1 cellular context compared by ENCODE assay signal in the genomic region with DNA sequence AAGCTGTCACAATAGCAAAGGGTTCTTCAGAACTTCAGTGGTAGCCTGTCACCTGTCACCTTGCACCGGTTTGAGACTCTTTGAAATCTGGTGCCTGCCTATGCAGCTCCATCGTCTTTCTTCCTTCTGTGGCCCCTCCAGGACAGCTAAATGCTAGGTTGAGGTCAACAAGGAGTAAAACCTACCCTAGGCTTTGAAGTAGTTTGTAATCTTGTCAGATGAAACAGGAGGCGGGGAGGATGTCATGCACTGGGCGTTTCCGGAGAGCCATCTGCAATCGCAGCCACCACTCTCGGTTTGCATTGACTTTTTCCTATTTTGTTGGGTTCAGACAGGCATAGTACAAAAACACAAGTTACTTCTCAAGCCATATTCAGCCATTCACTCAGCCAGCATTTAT.
TF ChIP-seq lines count a peak whose summit lies in the region.

No MANE protein-coding gene starts in this region.

TF ChIP-seq in HCT116, 20 proteins besides CTCF, POLR2A, EP300 and RAD21:
- no peak for TF ChIP-seq CEBPB (IDR thresholded peaks at IDR 0.05; ENCODE audit: low read depth)
- TF ChIP-seq EGR1 (IDR thresholded peaks at IDR 0.05; ENCODE audit: low read depth) = no peak
- TF ChIP-seq EZH2phosphoT487 (IDR thresholded peaks at IDR 0.05; ENCODE audit: borderline replicate concordance) = no peak
- no peak for TF ChIP-seq SRF (IDR thresholded peaks at IDR 0.05; ENCODE audit: low read depth)
- TF ChIP-seq, protein P1, sequence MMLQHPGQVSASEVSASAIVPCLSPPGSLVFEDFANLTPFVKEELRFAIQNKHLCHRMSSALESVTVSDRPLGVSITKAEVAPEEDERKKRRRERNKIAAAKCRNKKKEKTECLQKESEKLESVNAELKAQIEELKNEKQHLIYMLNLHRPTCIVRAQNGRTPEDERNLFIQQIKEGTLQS (IDR thresholded peaks at IDR 0.05) = no peak
- TF ChIP-seq EZH2 (IDR thresholded peaks at IDR 0.05) = no peak
- no peak for TF ChIP-seq ELF1 (IDR thresholded peaks at IDR 0.05; ENCODE audit: borderline replicate concordance, low read depth)
- TF ChIP-seq, protein P2, sequence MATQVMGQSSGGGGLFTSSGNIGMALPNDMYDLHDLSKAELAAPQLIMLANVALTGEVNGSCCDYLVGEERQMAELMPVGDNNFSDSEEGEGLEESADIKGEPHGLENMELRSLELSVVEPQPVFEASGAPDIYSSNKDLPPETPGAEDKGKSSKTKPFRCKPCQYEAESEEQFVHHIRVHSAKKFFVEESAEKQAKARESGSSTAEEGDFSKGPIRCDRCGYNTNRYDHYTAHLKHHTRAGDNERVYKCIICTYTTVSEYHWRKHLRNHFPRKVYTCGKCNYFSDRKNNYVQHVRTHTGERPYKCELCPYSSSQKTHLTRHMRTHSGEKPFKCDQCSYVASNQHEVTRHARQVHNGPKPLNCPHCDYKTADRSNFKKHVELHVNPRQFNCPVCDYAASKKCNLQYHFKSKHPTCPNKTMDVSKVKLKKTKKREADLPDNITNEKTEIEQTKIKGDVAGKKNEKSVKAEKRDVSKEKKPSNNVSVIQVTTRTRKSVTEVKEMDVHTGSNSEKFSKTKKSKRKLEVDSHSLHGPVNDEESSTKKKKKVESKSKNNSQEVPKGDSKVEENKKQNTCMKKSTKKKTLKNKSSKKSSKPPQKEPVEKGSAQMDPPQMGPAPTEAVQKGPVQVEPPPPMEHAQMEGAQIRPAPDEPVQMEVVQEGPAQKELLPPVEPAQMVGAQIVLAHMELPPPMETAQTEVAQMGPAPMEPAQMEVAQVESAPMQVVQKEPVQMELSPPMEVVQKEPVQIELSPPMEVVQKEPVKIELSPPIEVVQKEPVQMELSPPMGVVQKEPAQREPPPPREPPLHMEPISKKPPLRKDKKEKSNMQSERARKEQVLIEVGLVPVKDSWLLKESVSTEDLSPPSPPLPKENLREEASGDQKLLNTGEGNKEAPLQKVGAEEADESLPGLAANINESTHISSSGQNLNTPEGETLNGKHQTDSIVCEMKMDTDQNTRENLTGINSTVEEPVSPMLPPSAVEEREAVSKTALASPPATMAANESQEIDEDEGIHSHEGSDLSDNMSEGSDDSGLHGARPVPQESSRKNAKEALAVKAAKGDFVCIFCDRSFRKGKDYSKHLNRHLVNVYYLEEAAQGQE (IDR thresholded peaks at IDR 0.05; ENCODE audit: low read depth) = no peak
- no peak for TF ChIP-seq JUND (IDR thresholded peaks at IDR 0.05)
- TF ChIP-seq ZNF274 (IDR thresholded peaks at IDR 0.05; ENCODE audit: low read depth, low read length) = no peak
- TF ChIP-seq CBX3 (IDR thresholded peaks at IDR 0.05; ENCODE audit: low read depth) = no peak
- no peak for TF ChIP-seq SP1 (IDR thresholded peaks at IDR 0.05; ENCODE audit: low read depth)
- TF ChIP-seq SIN3A (IDR thresholded peaks at IDR 0.05; ENCODE audit: low read depth) = no peak
- TF ChIP-seq YY1 (IDR thresholded peaks at IDR 0.05; ENCODE audit: extremely low read depth, insufficient replicate concordance, low read depth, low read length) = no peak
- TF ChIP-seq, protein P3, sequence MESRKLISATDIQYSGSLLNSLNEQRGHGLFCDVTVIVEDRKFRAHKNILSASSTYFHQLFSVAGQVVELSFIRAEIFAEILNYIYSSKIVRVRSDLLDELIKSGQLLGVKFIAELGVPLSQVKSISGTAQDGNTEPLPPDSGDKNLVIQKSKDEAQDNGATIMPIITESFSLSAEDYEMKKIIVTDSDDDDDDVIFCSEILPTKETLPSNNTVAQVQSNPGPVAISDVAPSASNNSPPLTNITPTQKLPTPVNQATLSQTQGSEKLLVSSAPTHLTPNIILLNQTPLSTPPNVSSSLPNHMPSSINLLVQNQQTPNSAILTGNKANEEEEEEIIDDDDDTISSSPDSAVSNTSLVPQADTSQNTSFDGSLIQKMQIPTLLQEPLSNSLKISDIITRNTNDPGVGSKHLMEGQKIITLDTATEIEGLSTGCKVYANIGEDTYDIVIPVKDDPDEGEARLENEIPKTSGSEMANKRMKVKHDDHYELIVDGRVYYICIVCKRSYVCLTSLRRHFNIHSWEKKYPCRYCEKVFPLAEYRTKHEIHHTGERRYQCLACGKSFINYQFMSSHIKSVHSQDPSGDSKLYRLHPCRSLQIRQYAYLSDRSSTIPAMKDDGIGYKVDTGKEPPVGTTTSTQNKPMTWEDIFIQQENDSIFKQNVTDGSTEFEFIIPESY (IDR thresholded peaks at IDR 0.05; ENCODE audit: extremely low read depth, insufficient replicate concordance, low read length) = no peak
- TF ChIP-seq, protein P4, sequence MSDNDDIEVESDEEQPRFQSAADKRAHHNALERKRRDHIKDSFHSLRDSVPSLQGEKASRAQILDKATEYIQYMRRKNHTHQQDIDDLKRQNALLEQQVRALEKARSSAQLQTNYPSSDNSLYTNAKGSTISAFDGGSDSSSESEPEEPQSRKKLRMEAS (IDR thresholded peaks at IDR 0.05) = no peak
- no peak for TF ChIP-seq ZFX (IDR thresholded peaks at IDR 0.05)
- TF ChIP-seq TCF7L2 (IDR thresholded peaks at IDR 0.05; ENCODE audit: borderline replicate concordance, extremely low read depth, insufficient read depth, insufficient read length) = no peak
- TF ChIP-seq FOSL1 (IDR thresholded peaks at IDR 0.05; ENCODE audit: low read depth) = no peak
- no peak for TF ChIP-seq POLR2AphosphoS5 (IDR thresholded peaks at IDR 0.05; ENCODE audit: low read depth, low read length)
